Comparison of ENCODE assay signal across 15 cellular contexts in the genomic region with DNA sequence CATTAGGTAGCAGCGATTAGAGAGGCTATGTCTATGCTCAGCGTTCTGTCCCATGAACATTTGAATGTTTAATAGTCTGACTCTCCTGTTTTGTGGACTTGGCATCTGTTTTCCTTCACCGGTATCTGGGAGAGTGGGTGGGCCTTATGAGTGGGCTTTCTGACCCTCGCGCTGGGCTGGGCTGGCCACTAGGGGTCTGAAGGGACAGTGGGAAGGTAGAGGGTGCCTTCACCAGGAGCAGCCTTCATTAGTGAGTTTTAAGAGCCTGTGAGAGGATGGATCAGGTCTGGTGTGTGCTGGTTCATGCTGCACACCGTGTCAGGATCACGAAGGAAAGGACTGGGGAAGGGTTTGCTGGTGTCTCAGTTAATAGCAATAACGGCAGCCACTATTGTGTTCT. TPM values are rescaled to one million over a fixed set of nuclear protein-coding genes. Genes with fewer than 3 reads are reported as not detected.
DNase-seq lines count a peak whose midpoint lies in the region; ATAC-seq and TF ChIP-seq lines count a peak whose summit lies in the region.
"Had no signal": no experiment of that assay in that cellular context is flagged by ENCODE, and none has a peak within 500 bp of the region (broad histone marks: within the 10 kb centered on the region; RNA-seq: fewer than 3 reads in every experiment).

No MANE protein-coding gene starts in this region.

- H3K36me3 Mint-ChIP-seq in endothelial cell (ENCODE audit: low read depth, unreplicated experiment) = no peaks in the 10 kb centered on the region
- H3K36me3 Mint-ChIP-seq in activated naive CD4-positive, alpha-beta T cell treated with anti-CD3 and anti-CD28 coated beads for 36 hours (ENCODE audit: low read depth) = no peaks in the 10 kb centered on the region
- H3K36me3 Mint-ChIP-seq: activated naive CD4-positive, alpha-beta T cell treated with anti-CD3 and anti-CD28 coated beads, Interleukin-2, amount 50 U/mL, for 72 hours had no signal

- H4K20me1 ChIP-seq in PC-3 (ENCODE audit: low read length) = no peaks in the 10 kb centered on the region

- no peaks in the 10 kb centered on the region for H3K36me3 ChIP-seq in PC-3 (ENCODE audit: low read depth, low read length)
- H3K36me3 ChIP-seq: tibial artery had no signal

- no peak overlapping the region for H3K4me3 Mint-ChIP-seq in endothelial cell (ENCODE audit: unreplicated experiment)
- H3K4me3 Mint-ChIP-seq in activated naive CD4-positive, alpha-beta T cell treated with anti-CD3 and anti-CD28 coated beads for 36 hours = no peak overlapping the region

- BruUV-seq in PC-3 (replicated peaks; lab: Mats Ljungman, UMichigan) = no TSS peak

- POLR2A ChIA-PET in PC-3 (lab: Charles Lee; ENCODE audit: unreplicated experiment) = no interaction called here

- intact Hi-C loops in PC-3 (cut with micrococcal nuclease) = no loop called here
- intact Hi-C loops in activated naive CD4-positive, alpha-beta T cell treated with anti-CD3 and anti-CD28 coated beads for 36 hours (cut with micrococcal nuclease) = no loop called here

- H3K4me3 ChIP-seq in PC-3 (ENCODE audit: low read length) = no peak overlapping the region
- H3K4me3 ChIP-seq: tibial artery had no signal

- DNase-seq in GM10266 (ENCODE audit: extremely low spot score) (no peak), PC-3 (no peak), endothelial cell (ENCODE audit: low spot score) (peak; percentile 59), DMS153 treated with DMSO at 0.1 percent for 48 hours (lab: John Stamatoyannopoulos, UW; ENCODE audit: unreplicated experiment) (no peak), AG08395 (ENCODE audit: low spot score) (no peak), GM19238 (ENCODE audit: insufficient read length, low spot score) (no peak)
- no peak for DNase-seq in activated naive CD4-positive, alpha-beta T cell treated with anti-CD3 and anti-CD28 coated beads for 36 hours
- DNase-seq: activated CD4-positive, CD25-positive, alpha-beta regulatory T cell; DMS79 treated with DMSO at 0.1 percent for 48 hours; HCEC 1CT; kidney glomerular epithelial cell; NCI-H2171 treated with DMSO at 0.1 percent for 48 hours; tibial artery had no signal

- no peaks in the 10 kb centered on the region for H3K4me1 Mint-ChIP-seq in endothelial cell (ENCODE audit: unreplicated experiment)
- H3K4me1 Mint-ChIP-seq in activated naive CD4-positive, alpha-beta T cell treated with anti-CD3 and anti-CD28 coated beads for 36 hours (ENCODE audit: low read depth) = no peaks in the 10 kb centered on the region

- no peak overlapping the region for H3K9ac ChIP-seq in PC-3 (ENCODE audit: low read length)

- H3K27ac ChIP-seq in 22Rv1 = no peak overlapping the region
- no peak overlapping the region for H3K27ac ChIP-seq in PC-3 (ENCODE audit: low read length)
- H3K27ac ChIP-seq: tibial artery had no signal

- H3K27ac Mint-ChIP-seq in endothelial cell (ENCODE audit: unreplicated experiment) = no peak overlapping the region
- H3K27ac Mint-ChIP-seq in activated naive CD4-positive, alpha-beta T cell treated with anti-CD3 and anti-CD28 coated beads for 36 hours = no peak overlapping the region
- H3K27ac Mint-ChIP-seq: activated naive CD4-positive, alpha-beta T cell treated with anti-CD3 and anti-CD28 coated beads, Interleukin-2, amount 50 U/mL, for 72 hours had no signal

- no peaks in the 10 kb centered on the region for H3K9me3 ChIP-seq in PC-3 (ENCODE audit: low read length)
- H3K9me3 ChIP-seq: tibial artery had no signal

- no peaks in the 10 kb centered on the region for H3K9me2 ChIP-seq in PC-3 (replicated peaks; ENCODE audit: low read length)

- H2AFZ ChIP-seq in PC-3 (ENCODE audit: low read length) = no peak overlapping the region

- H3K4me1 ChIP-seq in PC-3 (ENCODE audit: insufficient read depth, low read length) = no peaks in the 10 kb centered on the region

- no peak overlapping the region for H3K4me2 ChIP-seq in PC-3 (ENCODE audit: low read length)

- ATAC-seq in PC-3 = no peak
- ATAC-seq: activated naive CD4-positive, alpha-beta T cell treated with anti-CD3 and anti-CD28 coated beads, Interleukin-2, amount 50 U/mL, for 72 hours had no signal

- H3K27me3 ChIP-seq in PC-3 (ENCODE audit: low read length) = no peaks in the 10 kb centered on the region
- H3K27me3 ChIP-seq: tibial artery had no signal

- no peaks in the 10 kb centered on the region for H3F3A ChIP-seq in PC-3 (ENCODE audit: low read length, unreplicated experiment)

- no peaks in the 10 kb centered on the region for H3K27me3 Mint-ChIP-seq in endothelial cell (ENCODE audit: unreplicated experiment)
- H3K27me3 Mint-ChIP-seq in activated naive CD4-positive, alpha-beta T cell treated with anti-CD3 and anti-CD28 coated beads for 36 hours (ENCODE audit: low read depth) = peaks cover 4% of the 10 kb centered on the region

- peak; percentile 30; the same call in 1 of the 2 replicates for TF ChIP-seq CTCF in 22Rv1 (IDR thresholded peaks at IDR 0.05)
- TF ChIP-seq CTCF in GM10266 (IDR thresholded peaks at IDR 0.05; ENCODE audit: control insufficient read depth, insufficient read depth, low read depth, missing control alignments) = peak; percentile 17
- peak; percentile 37 for TF ChIP-seq CTCF in PC-3 (conservative IDR thresholded peaks at IDR 0.05; ENCODE audit: low read depth, low read length)
- peak; percentile 31 for TF ChIP-seq CTCF in endothelial cell (IDR thresholded peaks at IDR 0.05; ENCODE audit: unreplicated experiment)

- CTCF ChIA-PET in PC-3 (lab: Charles Lee) = no interaction called here
- CTCF ChIA-PET in activated naive CD4-positive, alpha-beta T cell treated with anti-CD3 and anti-CD28 coated beads for 36 hours (lab: Charles Lee) = no interaction called here

- no peaks in the 10 kb centered on the region for H3K79me2 ChIP-seq in PC-3 (ENCODE audit: low read length)

- no peaks in the 10 kb centered on the region for H3K9me3 Mint-ChIP-seq in endothelial cell (ENCODE audit: unreplicated experiment)
- H3K9me3 Mint-ChIP-seq in activated naive CD4-positive, alpha-beta T cell treated with anti-CD3 and anti-CD28 coated beads for 36 hours = no peaks in the 10 kb centered on the region
- H3K9me3 Mint-ChIP-seq: activated naive CD4-positive, alpha-beta T cell treated with anti-CD3 and anti-CD28 coated beads, Interleukin-2, amount 50 U/mL, for 72 hours had no signal

RNA-seq across cellular contexts. Expression of a gene that starts 33.4 kb away (rescaled TPM):
- total RNA-seq in PC-3 (2014; rRNA removed) = 3.3 and 5.0 TPM in 2 replicates
- total RNA-seq in endothelial cell (ENCODE audit: unreplicated experiment) = 7.5 TPM
- 1 to 10 TPM; 8.1 to 8.7 TPM for total RNA-seq in activated naive CD4-positive, alpha-beta T cell treated with anti-CD3 and anti-CD28 coated beads for 36 hours

RNA-seq across cellular contexts. Expression of a gene that starts 34.0 kb away (rescaled TPM):
- total RNA-seq in PC-3 (2014; rRNA removed) (17.5 and 24.1 TPM in 2 replicates), endothelial cell (ENCODE audit: unreplicated experiment) (22.5 TPM)
- total RNA-seq in activated naive CD4-positive, alpha-beta T cell treated with anti-CD3 and anti-CD28 coated beads for 36 hours = 10 to 100 TPM; 12.6 to 13.9 TPM
